ENCODE assay signal across 9 cellular contexts in the genomic region with DNA sequence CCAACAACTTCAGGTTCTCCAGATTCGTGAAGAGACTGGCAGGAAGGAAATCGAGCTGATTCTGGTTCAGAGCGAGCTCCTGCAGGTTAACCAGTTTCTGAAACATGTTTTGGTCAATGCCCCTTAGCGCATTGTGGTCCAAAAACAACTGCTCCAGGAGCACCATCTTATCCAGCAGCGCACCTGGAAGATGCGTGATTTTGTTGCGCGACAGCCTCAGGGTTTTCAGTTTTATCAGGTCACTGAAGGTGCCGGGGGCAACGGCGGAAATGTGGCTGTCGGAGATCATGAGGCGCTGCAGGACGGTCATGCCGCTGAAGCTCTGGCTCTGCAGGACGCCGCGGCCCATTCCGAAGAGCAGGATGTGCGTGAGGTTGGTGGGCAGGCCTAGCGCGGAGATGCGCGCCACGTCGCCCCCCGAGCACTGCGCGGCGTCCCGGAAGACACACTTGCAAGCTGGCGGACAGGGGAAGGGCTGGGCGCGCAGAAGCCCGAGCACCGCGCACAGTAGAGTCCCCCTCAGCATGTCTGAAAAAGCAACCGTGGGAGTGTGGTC. TPM values are rescaled to one million over a fixed set of nuclear protein-coding genes. Genes with fewer than 3 reads are reported as not detected.
DNase-seq lines count a peak whose midpoint lies in the region; ATAC-seq and TF ChIP-seq lines count a peak whose summit lies in the region.
"Had no signal": no experiment of that assay in that cellular context is flagged by ENCODE, and none has a peak within 500 bp of the region (broad histone marks: within the 10 kb centered on the region; RNA-seq: fewer than 3 reads in every experiment).

No MANE protein-coding gene starts in this region.

- H3K27ac ChIP-seq in CD4-positive, CD25-positive, alpha-beta regulatory T cell (ENCODE audit: insufficient read depth, low read length, poor library complexity, severe bottlenecking), result no peak overlapping the region
- H3K27ac ChIP-seq in OCI-LY7 (ENCODE audit: low read depth, low read length, poor library complexity, severe bottlenecking), result no peak overlapping the region

- H3K9me3 Mint-ChIP-seq in CD4-positive, CD25-positive, alpha-beta regulatory T cell, result peaks cover 0 to 1% (median 0%) of the 10 kb centered on the region in 7 donors
- peaks cover 0 to 2% (median 0%) of the 10 kb centered on the region in 9 donors for H3K9me3 Mint-ChIP-seq in naive thymus-derived CD8-positive, alpha-beta T cell
- H3K9me3 Mint-ChIP-seq in osteocyte (ENCODE audit: unreplicated experiment), result no peaks in the 10 kb centered on the region

- peaks cover 30% of the 10 kb centered on the region for H3K4me1 ChIP-seq in CD4-positive, CD25-positive, alpha-beta regulatory T cell (ENCODE audit: control insufficient read depth, insufficient read depth, low read length, poor library complexity, severe bottlenecking)
- H3K4me1 ChIP-seq in OCI-LY7 (ENCODE audit: insufficient read depth, low read length, poor library complexity, severe bottlenecking), result peaks cover 9% of the 10 kb centered on the region

- no peaks in the 10 kb centered on the region for H4K20me1 ChIP-seq in OCI-LY7 (ENCODE audit: insufficient read depth, low read length)

- peaks cover 37% of the 10 kb centered on the region for H3K27me3 Mint-ChIP-seq in CD4-positive, CD25-positive, alpha-beta regulatory T cell
- H3K27me3 Mint-ChIP-seq in T-helper 17 cell, result no peaks in the 10 kb centered on the region
- H3K27me3 Mint-ChIP-seq in naive thymus-derived CD8-positive, alpha-beta T cell, result peaks cover 0 to 11% (median 0%) of the 10 kb centered on the region in 5 donors
- H3K27me3 Mint-ChIP-seq in osteocyte (ENCODE audit: unreplicated experiment), result no peaks in the 10 kb centered on the region

- no peak for TF ChIP-seq CTCF in osteocyte (IDR thresholded peaks at IDR 0.05)
- TF ChIP-seq CTCF in OCI-LY7 (conservative IDR thresholded peaks at IDR 0.05; ENCODE audit: low read length), result no peak

- H3K4me3 Mint-ChIP-seq in CD4-positive, CD25-positive, alpha-beta regulatory T cell, result peak overlapping the region; percentile 75 to 92 (median 86)
- H3K4me3 Mint-ChIP-seq in T-helper 17 cell (peak overlapping the region; percentile 93), osteocyte (ENCODE audit: unreplicated experiment) (no peak overlapping the region)
- peak overlapping the region; percentile 86 to 97 (median 90) for H3K4me3 Mint-ChIP-seq in naive thymus-derived CD8-positive, alpha-beta T cell

- no peaks in the 10 kb centered on the region for H3K79me2 ChIP-seq in OCI-LY7 (ENCODE audit: insufficient read depth, low read depth, low read length)

- H3K9me3 ChIP-seq in CD4-positive, CD25-positive, alpha-beta regulatory T cell (ENCODE audit: control insufficient read depth in 2 of 2, low read length in 2 of 2), result no peaks in the 10 kb centered on the region
- H3K9me3 ChIP-seq in T-helper 17 cell (ENCODE audit: control insufficient read depth, low read length, poor library complexity, severe bottlenecking) (no peaks in the 10 kb centered on the region), OCI-LY7 (ENCODE audit: low read length) (no peaks in the 10 kb centered on the region)
- H3K9me3 ChIP-seq: gastroesophageal sphincter had no signal

- peak in 2 of 3 donors; percentile 9 to 78 for DNase-seq in CD4-positive, CD25-positive, alpha-beta regulatory T cell
- no peak for DNase-seq in T-helper 17 cell
- peak; percentile 7 for DNase-seq in central memory CD4-positive, alpha-beta T cell
- peak; percentile 37 to 80 (median 48) for DNase-seq in naive thymus-derived CD8-positive, alpha-beta T cell
- DNase-seq in osteocyte (ENCODE audit: extremely low spot score, unreplicated experiment), result no peak
- no peak for DNase-seq in NCI-H2227 treated with DMSO at 0.1 percent for 48 hours (lab: John Stamatoyannopoulos, UW)
- no peak for DNase-seq in OCI-LY7 (ENCODE audit: low spot score)
- DNase-seq in COR-L47 (lab: John Stamatoyannopoulos, UW), result no peak

- peak overlapping the region in 1 of 3 donors; percentile 72 for H3K27ac Mint-ChIP-seq in CD4-positive, CD25-positive, alpha-beta regulatory T cell
- H3K27ac Mint-ChIP-seq in T-helper 17 cell, result peak overlapping the region; percentile 85
- peak overlapping the region; percentile 84 to 97 (median 92) for H3K27ac Mint-ChIP-seq in naive thymus-derived CD8-positive, alpha-beta T cell
- H3K27ac Mint-ChIP-seq in osteocyte (ENCODE audit: unreplicated experiment), result no peak overlapping the region

- peak overlapping the region; percentile 77 for H3K4me3 ChIP-seq in CD4-positive, CD25-positive, alpha-beta regulatory T cell (ENCODE audit: low read depth, low read length)
- H3K4me3 ChIP-seq in OCI-LY7 (ENCODE audit: low read depth, low read length, poor library complexity, severe bottlenecking), result no peak overlapping the region

- H3K27me3 ChIP-seq in CD4-positive, CD25-positive, alpha-beta regulatory T cell (ENCODE audit: control insufficient read depth, insufficient read depth, low read length), result peaks cover 16% of the 10 kb centered on the region

- no peaks in the 10 kb centered on the region for H3K9me2 ChIP-seq in OCI-LY7 (ENCODE audit: insufficient read depth, low read length)

- no peaks in the 10 kb centered on the region for H3K36me3 Mint-ChIP-seq in CD4-positive, CD25-positive, alpha-beta regulatory T cell
- H3K36me3 Mint-ChIP-seq in T-helper 17 cell (ENCODE audit: low read depth) (no peaks in the 10 kb centered on the region), osteocyte (ENCODE audit: unreplicated experiment) (peaks cover under 1% of the 10 kb centered on the region)
- no peaks in the 10 kb centered on the region for H3K36me3 Mint-ChIP-seq in naive thymus-derived CD8-positive, alpha-beta T cell

- ATAC-seq in CD4-positive, CD25-positive, alpha-beta regulatory T cell (ENCODE audit: low read depth in 2 of 2), result peak; percentile 25 to 28
- ATAC-seq in T-helper 17 cell, result peak; percentile 19
- peak; percentile 43 to 62 for ATAC-seq in naive thymus-derived CD8-positive, alpha-beta T cell
- ATAC-seq: gastroesophageal sphincter had no signal

- no TSS peak for BruUV-seq in OCI-LY7 (replicated peaks; lab: Mats Ljungman, UMichigan)

- CTCF ChIA-PET in OCI-LY7 (lab: Charles Lee; ENCODE audit: unreplicated experiment), result no interaction called here

- POLR2A ChIA-PET in naive thymus-derived CD8-positive, alpha-beta T cell (lab: Charles Lee), result interaction anchor here (0.8 to 2.6 kb wide), 16 partner anchors 9 to 1148 kb away, joined by 3 to 11 read pairs (median 4); a partner anchor contains a TSS
- POLR2A ChIA-PET in OCI-LY7 (lab: Charles Lee), result interaction anchor here (0.5 to 0.6 kb wide), 2 partner anchors 96 to 240 kb away, joined by 3 read pairs; no protein-coding TSS in a partner anchor

- peaks cover 14 to 46% (median 30%) of the 10 kb centered on the region in 4 donors for H3K4me1 Mint-ChIP-seq in CD4-positive, CD25-positive, alpha-beta regulatory T cell
- peaks cover 41% of the 10 kb centered on the region for H3K4me1 Mint-ChIP-seq in T-helper 17 cell
- peaks cover 25 to 59% (median 50%) of the 10 kb centered on the region in 4 donors for H3K4me1 Mint-ChIP-seq in naive thymus-derived CD8-positive, alpha-beta T cell
- peaks cover 2% of the 10 kb centered on the region for H3K4me1 Mint-ChIP-seq in osteocyte (ENCODE audit: unreplicated experiment)

- no peak overlapping the region for H3K4me2 ChIP-seq in OCI-LY7 (ENCODE audit: low read length)

- intact Hi-C loops in OCI-LY7 (cut with micrococcal nuclease; ENCODE audit: unreplicated experiment), result no loop called here

- no peaks in the 10 kb centered on the region for H3K36me3 ChIP-seq in CD4-positive, CD25-positive, alpha-beta regulatory T cell (ENCODE audit: control insufficient read depth, insufficient read depth, low read length)
- H3K36me3 ChIP-seq in OCI-LY7 (ENCODE audit: insufficient read depth, low read length), result no peaks in the 10 kb centered on the region
- H3K36me3 ChIP-seq: gastroesophageal sphincter had no signal

- H2AFZ ChIP-seq in OCI-LY7 (ENCODE audit: low read length), result no peak overlapping the region

RNA-seq across cellular contexts. Expression of a gene that starts 1.2 kb away (rescaled TPM):
- 1.4 TPM for total RNA-seq in CD4-positive, CD25-positive, alpha-beta regulatory T cell
- 1 to 10 TPM in 2 of 4 donors, under 1 TPM in 2; 0.41 to 2.7 (median 1.2) TPM for polyA plus RNA-seq in CD4-positive, CD25-positive, alpha-beta regulatory T cell
- total RNA-seq in T-helper 17 cell, result 1 to 10 TPM; 4.0 to 6.1 TPM
- total RNA-seq in naive thymus-derived CD8-positive, alpha-beta T cell, result 10 to 100 TPM; 12.2 to 12.8 TPM
- polyA plus RNA-seq in naive thymus-derived CD8-positive, alpha-beta T cell, result 1 to 10 TPM; 4.2 to 9.5 (median 5.5) TPM
- total RNA-seq in osteocyte, result 0.10 TPM in 1 of 2 replicates, not detected in the other
- 0.03 TPM in 1 of 2 replicates, not detected in the other for total RNA-seq in OCI-LY7 (2014; rRNA removed; shearing (Covaris generic))
- not detected in 2 replicates for total RNA-seq in OCI-LY7 (2022)

RNA-seq across cellular contexts. Expression of a gene that starts 28.3 kb away (rescaled TPM):
- total RNA-seq in CD4-positive, CD25-positive, alpha-beta regulatory T cell, result not detected
- not detected for polyA plus RNA-seq in CD4-positive, CD25-positive, alpha-beta regulatory T cell
- not detected for total RNA-seq in T-helper 17 cell
- not detected for total RNA-seq in naive thymus-derived CD8-positive, alpha-beta T cell
- polyA plus RNA-seq in naive thymus-derived CD8-positive, alpha-beta T cell, result not detected
- total RNA-seq in osteocyte, result 0.18 and 0.27 TPM in 2 replicates
- total RNA-seq in OCI-LY7 (2014; rRNA removed; shearing (Covaris generic)), result not detected in 2 replicates
- total RNA-seq in OCI-LY7 (2022), result not detected in 2 replicates

RNA-seq across cellular contexts. Expression of a gene that starts 46.7 kb away (rescaled TPM):
- total RNA-seq in CD4-positive, CD25-positive, alpha-beta regulatory T cell, result not detected
- polyA plus RNA-seq in CD4-positive, CD25-positive, alpha-beta regulatory T cell, result not detected
- total RNA-seq in T-helper 17 cell, result not detected
- not detected for total RNA-seq in naive thymus-derived CD8-positive, alpha-beta T cell
- polyA plus RNA-seq in naive thymus-derived CD8-positive, alpha-beta T cell, result not detected
- not detected in 2 replicates for total RNA-seq in osteocyte
- not detected in 2 replicates for total RNA-seq in OCI-LY7 (2014; rRNA removed; shearing (Covaris generic))
- not detected in 2 replicates for total RNA-seq in OCI-LY7 (2022)
- total RNA-seq: gastroesophageal sphincter had no signal

Comparison
In these comparisons a context has a peak if more than half of its experiments do, and no peak if none do; other contexts are left out.
1. DNase-seq: peak in CD4-positive, CD25-positive, alpha-beta regulatory T cell (2 of 3), central memory CD4-positive, alpha-beta T cell (single experiment) and naive thymus-derived CD8-positive, alpha-beta T cell (10 of 10); none in T-helper 17 cell (0 of 3), osteocyte (single experiment), NCI-H2227 treated with DMSO at 0.1 percent for 48 hours (single experiment), OCI-LY7 (single experiment) and COR-L47 (single experiment).
2. Peak in every context shown above with its lines, with median percentiles within 50 percentile points of each other: ATAC-seq.